Comparison of ENCODE assay signal across 1 cellular context in the genomic region with DNA sequence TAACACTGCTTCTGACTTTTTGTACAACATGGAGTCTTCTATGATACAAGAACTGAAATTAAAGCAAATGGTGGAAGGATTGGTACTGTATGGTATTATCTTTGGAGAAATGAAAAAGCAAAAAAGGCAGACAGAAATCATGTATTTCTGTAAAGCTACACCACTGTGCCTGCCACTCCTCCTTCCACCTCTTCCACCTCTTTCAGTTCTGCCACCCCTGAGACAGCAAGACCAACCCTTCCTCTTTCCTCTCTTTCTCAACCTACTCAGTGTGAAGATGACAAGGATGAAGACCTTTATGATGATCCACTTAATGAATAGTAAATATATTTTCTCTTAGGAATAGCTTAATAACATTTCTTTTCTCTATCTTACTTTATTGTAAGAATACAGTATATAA.
TF ChIP-seq lines count a peak whose summit lies in the region.

No MANE protein-coding gene starts in this region.

TF ChIP-seq in IMR-90, 13 proteins besides CTCF, POLR2A, EP300 and RAD21 (continued from another document):
- TF ChIP-seq MXI1 (IDR thresholded peaks at IDR 0.05; ENCODE audit: borderline replicate concordance, low read depth, low read length) (no peak), CHD1 (IDR thresholded peaks at IDR 0.05; ENCODE audit: low read depth, low read length) (no peak), USF2 (IDR thresholded peaks at IDR 0.05; ENCODE audit: low read depth, low read length) (no peak), MAFK (IDR thresholded peaks at IDR 0.05; ENCODE audit: low read depth, low read length) (no peak), RFX5 (IDR thresholded peaks at IDR 0.05; ENCODE audit: low read depth, low read length) (no peak), RCOR1 (IDR thresholded peaks at IDR 0.05; ENCODE audit: insufficient replicate concordance, low read length) (no peak), NFE2L2 (IDR thresholded peaks at IDR 0.05; ENCODE audit: low read depth, low read length) (no peak), ELK1 (IDR thresholded peaks at IDR 0.05; ENCODE audit: borderline replicate concordance, low read depth, low read length) (no peak), FOS (IDR thresholded peaks at IDR 0.05; ENCODE audit: low read depth, low read length) (no peak)
